Comparison of ENCODE assay signal across 1 cellular context in genomic region chr19:44845612-44846454, GRCh38.
A peak's percentile ranks its signal among the peaks of the same experiment; 100 is the strongest.
TF ChIP-seq lines count a peak whose summit lies in the region.

NECTIN2 (plus strand) TSS chr19:44846297; CDS start chr19:44846526, 229 bp downstream.

TF ChIP-seq in K562, 482 proteins besides CTCF, POLR2A, EP300 and RAD21 (continued from another document):
- TF ChIP-seq ZFP1 (CRISPR knock-in tag; IDR thresholded peaks at IDR 0.05) (0 out of 2 replicates have a peak, but pooled peaks have one; percentile 40), CTCFL (IDR thresholded peaks at IDR 0.05; ENCODE audit: borderline replicate concordance, insufficient read depth, low read depth, low read length, poor library complexity, severe bottlenecking) (peak; percentile 24), SMARCA4 (IDR thresholded peaks at IDR 0.05) (0 out of 2 replicates have a peak, but pooled peaks have one; percentile 25), ZFP36 (IDR thresholded peaks at IDR 0.05; ENCODE audit: low read depth, low read length, partially characterized antibody) (peak; percentile 24), ELF2 (CRISPR knock-in tag; IDR thresholded peaks at IDR 0.05) (no peak), MTA2 (IDR thresholded peaks at IDR 0.05; ENCODE audit: low read depth) (peak; percentile 12; the same call in 1 of the 2 replicates), MTA3 (IDR thresholded peaks at IDR 0.05; ENCODE audit: borderline replicate concordance) (peak; percentile 82; the same call in 1 of the 2 replicates), NR2C1 (IDR thresholded peaks at IDR 0.05) (0 out of 2 replicates have a peak, but pooled peaks have one; percentile 31), NR2C1 (tag; IDR thresholded peaks at IDR 0.05) (no peak), CREM (IDR thresholded peaks at IDR 0.05; ENCODE audit: low read depth) (peak; percentile 91), CREB1 (IDR thresholded peaks at IDR 0.05) (peak; percentile 74), CREB1 (CRISPR knock-in tag; IDR thresholded peaks at IDR 0.05) (peak; percentile 70; the same call in 1 of the 2 replicates), RB1 (IDR thresholded peaks at IDR 0.05; ENCODE audit: low read depth) (peak; percentile 41; the same call in 1 of the 2 replicates), MLLT1 (IDR thresholded peaks at IDR 0.05) (peak in 1 of 2 experiments; percentile 69; a peak in 2 of 4 replicates), POLR2AphosphoS5 (IDR thresholded peaks at IDR 0.05; ENCODE audit: control insufficient read depth, insufficient read depth, low read depth, low read length) (0 out of 2 replicates have a peak, but pooled peaks have one; percentile 42), GABPB2 (CRISPR knock-in tag; conservative IDR thresholded peaks at IDR 0.05) (no peak), ZNF75A (CRISPR knock-in tag; IDR thresholded peaks at IDR 0.05) (0 out of 2 replicates have a peak, but pooled peaks have one; percentile 17), HEY1 (CRISPR knock-in tag; IDR thresholded peaks at IDR 0.05; ENCODE audit: borderline replicate concordance) (no peak), RBBP5 (IDR thresholded peaks at IDR 0.05; ENCODE audit: borderline replicate concordance, insufficient read depth, low read length, poor library complexity, severe bottlenecking) (peak; percentile 34), ZNF79 (CRISPR knock-in tag; IDR thresholded peaks at IDR 0.05; ENCODE audit: low read depth) (no peak), NEUROD1 (IDR thresholded peaks at IDR 0.05; ENCODE audit: borderline replicate concordance, low read depth, low read length, partially characterized antibody) (peak; percentile 45), OTX1 (CRISPR knock-in tag; IDR thresholded peaks at IDR 0.05) (peak; percentile 84; the same call in 1 of the 2 replicates), TCF15 (CRISPR knock-in tag; IDR thresholded peaks at IDR 0.05) (0 out of 2 replicates have a peak, but pooled peaks have one; percentile 43), ZNF23 (CRISPR knock-in tag; IDR thresholded peaks at IDR 0.05) (no peak), SMARCA5 (IDR thresholded peaks at IDR 0.05) (0 out of 2 replicates have a peak, but pooled peaks have one; percentile 68), ZNF24 (IDR thresholded peaks at IDR 0.05) (0 out of 2 replicates have a peak, but pooled peaks have one; percentile 8), NCOA4 (IDR thresholded peaks at IDR 0.05; ENCODE audit: partially characterized antibody) (no peak), TFAP4 (CRISPR knock-in tag; IDR thresholded peaks at IDR 0.05; ENCODE audit: borderline replicate concordance) (peak; percentile 45; the same call in 1 of the 2 replicates), BCOR (IDR thresholded peaks at IDR 0.05) (peak; percentile 52; the same call in 1 of the 2 replicates), RBM34 (IDR thresholded peaks at IDR 0.05; ENCODE audit: borderline replicate concordance, insufficient read depth, low read length) (no peak), RNF2 (IDR thresholded peaks at IDR 0.05) (no peak), MYC (IDR thresholded peaks at IDR 0.05; ENCODE audit: low read depth, low read length) (peak; percentile 78; the same call in 1 of the 2 replicates), MYC (CRISPR knock-in tag; IDR thresholded peaks at IDR 0.05; ENCODE audit: borderline replicate concordance, low read depth) (no peak), HDAC2 (IDR thresholded peaks at IDR 0.05) (peak; percentile 50), PCBP1 (IDR thresholded peaks at IDR 0.05; ENCODE audit: low read depth, low read length, poor library complexity, severe bottlenecking) (no peak), ZNF316 (IDR thresholded peaks at IDR 0.05) (peak; percentile 40), UBTF (IDR thresholded peaks at IDR 0.05; ENCODE audit: borderline replicate concordance in 1 of 2, low read depth in 2 of 2, low read length in 2 of 2) (0 out of 4 replicates have a peak, but pooled peaks of 1 of the 2 experiments have one; percentile 22)
TF ChIP-seq in K562: peak in this region for 114.
